In the genomic region with DNA sequence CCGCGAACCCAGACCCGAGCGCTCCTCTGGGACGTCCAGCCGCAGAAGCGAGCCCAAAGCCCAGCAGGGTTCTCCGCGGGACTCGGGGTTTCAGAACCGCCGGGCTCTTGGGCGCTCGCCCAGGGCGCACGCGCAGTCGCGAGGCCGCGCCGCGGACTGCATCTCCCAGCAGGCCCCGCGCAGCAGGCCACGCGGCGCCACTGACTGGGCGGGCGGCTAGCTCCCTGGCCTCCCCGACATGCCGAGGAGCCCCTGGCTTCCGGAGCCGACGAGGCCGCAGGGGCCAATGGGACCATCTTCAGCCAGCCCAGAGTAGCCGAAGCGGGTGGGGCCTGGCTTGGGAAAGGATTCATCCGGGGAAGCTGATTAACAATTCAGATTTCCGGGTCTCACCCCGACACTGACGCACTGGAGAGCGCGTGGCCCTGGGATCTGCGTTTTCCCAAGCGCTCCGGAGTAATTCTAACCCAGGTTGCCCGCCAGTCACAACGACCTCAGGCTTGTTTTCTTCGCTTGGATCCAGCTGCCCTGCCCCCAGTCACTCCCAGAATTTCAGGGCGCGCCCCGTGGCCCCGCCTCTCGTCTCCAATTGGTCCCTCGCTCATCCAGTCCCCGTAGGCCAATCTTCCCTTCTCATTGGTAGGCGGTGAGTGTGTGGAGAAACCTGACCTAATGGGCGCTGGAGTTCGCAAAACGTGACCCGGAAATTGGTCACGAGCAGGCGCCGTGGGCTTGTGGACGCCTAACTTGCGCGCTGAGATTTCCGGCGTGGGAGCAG, we compare ENCODE assay signal across 8 cellular contexts. TPM values are rescaled to one million over a fixed set of nuclear protein-coding genes. Genes with fewer than 3 reads are reported as not detected.
DNase-seq lines count a peak whose midpoint lies in the region; ATAC-seq, FAIRE-seq and TF ChIP-seq lines count a peak whose summit lies in the region.

A gene (plus strand): TSS at position 745 of the 778 bp plus-strand sequence. CDS start 328 bp downstream, outside the sequence.

- H3K23ac ChIP-seq in IMR-90 (ENCODE audit: low read depth, low read length), result peak within 1 kb of the TSS; percentile 96

- peak within 1 kb of the TSS; percentile 81 for H4K5ac ChIP-seq in IMR-90 (ENCODE audit: low read depth, low read length)

- peak within 1 kb of the TSS; percentile 79 for H3K56ac ChIP-seq in IMR-90 (ENCODE audit: extremely low read depth, insufficient read depth, low read length)

- H3K4ac ChIP-seq in IMR-90 (ENCODE audit: low read depth, low read length), result peak within 1 kb of the TSS; percentile 90

- intact Hi-C loops in IMR-90 (cut with micrococcal nuclease), result loop anchor here (2.0 to 10.0 kb wide), 3 partner anchors 18 to 222 kb away; a partner anchor contains a TSS

- H2BK5ac ChIP-seq in IMR-90 (ENCODE audit: low read depth, low read length, poor library complexity, severe bottlenecking), result peak within 1 kb of the TSS; percentile 87

- peak within 1 kb of the TSS; percentile 38 for H2BK120ac ChIP-seq in IMR-90 (ENCODE audit: low read depth, low read length)

- peak within 1 kb of the TSS; percentile 27; the same call in 1 of the 3 replicates for H2BK15ac ChIP-seq in IMR-90 (ENCODE audit: low read depth, low read length)

- peaks cover 19% of the 10 kb centered on the region for H4K20me1 ChIP-seq in IMR-90 (ENCODE audit: insufficient read depth, low read length)

- WGBS in IMR-90 (ENCODE audit: extremely low coverage in 2 of 2, insufficient read length in 1 of 2), 2 experiments, result 0% methylated on average over 49 of the region's 70 CpGs; no CpG with 5 or more reads in 1 of the 2 experiments

- H3K4me3 ChIP-seq in IMR-90 (ENCODE audit: insufficient read depth, low read depth, low read length), result peak within 1 kb of the TSS; percentile 79
- peak within 1 kb of the TSS; percentile 95 for H3K4me3 ChIP-seq in epithelial cell of esophagus (ENCODE audit: low read length)
- H3K4me3 ChIP-seq in mononuclear cell (ENCODE audit: low read length), result peak within 1 kb of the TSS; percentile 74

- TF ChIP-seq POLR2A in IMR-90 (IDR thresholded peaks at IDR 0.05; ENCODE audit: low read depth, low read length), result peak; percentile 87

- no peaks in the 10 kb centered on the region for H3K9me1 ChIP-seq in IMR-90 (ENCODE audit: insufficient read depth, low read length)

- peak within 1 kb of the TSS; percentile 94 for H3K4me2 ChIP-seq in IMR-90 (ENCODE audit: low read depth, low read length)

- H3K14ac ChIP-seq in IMR-90 (replicated peaks; ENCODE audit: low read depth, low read length), result peak within 1 kb of the TSS; percentile 96

- H4K8ac ChIP-seq in IMR-90 (ENCODE audit: low read depth in 2 of 2, low read length in 2 of 2), result peak within 1 kb of the TSS; percentile 88 to 94

- in situ Hi-C loops in IMR-90 (cut with MboI; ENCODE audit: low sequenced_read_pairs), result no loop called here

- BruUV-seq in IMR-90 (replicated peaks; lab: Mats Ljungman, UMichigan), result TSS peak; percentile 49

- peak; percentile 81 for ATAC-seq in GM21528 (IDR thresholded peaks at IDR 0.05; ENCODE audit: low FRiP score, unreplicated experiment)
- peak; percentile 94 for ATAC-seq in IMR-90 (ENCODE audit: low read depth)

- H3K27ac ChIP-seq in IMR-90 (ENCODE audit: insufficient read depth, low read length), result peak within 1 kb of the TSS; percentile 87

- TF ChIP-seq CTCF in D721Med (IDR thresholded peaks at IDR 0.05; ENCODE audit: insufficient read depth, missing control alignments) (no peak), IMR-90 (conservative IDR thresholded peaks at IDR 0.05; ENCODE audit: low read depth, low read length) (no peak), epithelial cell of esophagus (IDR thresholded peaks at IDR 0.05; ENCODE audit: insufficient read depth, low read depth, low read length, missing control alignments) (no peak)

- H3K27me3 ChIP-seq in IMR-90 (ENCODE audit: control insufficient read depth, insufficient read depth, low read length) (no peaks in the 10 kb centered on the region), mononuclear cell (ENCODE audit: insufficient read depth, low read length) (no peaks in the 10 kb centered on the region)

- TF ChIP-seq RAD21 in IMR-90 (IDR thresholded peaks at IDR 0.05; ENCODE audit: low read length), result no peak

- H3K4me1 ChIP-seq in IMR-90 (ENCODE audit: control insufficient read depth, insufficient read depth, low read length) (peaks cover 6% of the 10 kb centered on the region; the same call in 1 of the 2 replicates), mononuclear cell (ENCODE audit: insufficient read depth, low read length) (peaks cover 33% of the 10 kb centered on the region)

- H3K36me3 ChIP-seq in IMR-90 (ENCODE audit: control insufficient read depth, insufficient read depth, low read length), result peaks cover 14% of the 10 kb centered on the region

- H3K9me3 ChIP-seq in IMR-90 (ENCODE audit: control insufficient read depth, insufficient read depth, low read length) (peaks cover 7% of the 10 kb centered on the region; the same call in 1 of the 2 replicates), mononuclear cell (ENCODE audit: low read depth, low read length) (no peaks in the 10 kb centered on the region)

- CTCF ChIA-PET in IMR-90 (lab: Yijun Ruan, JAX), result interaction anchor here (1.0 kb wide), 1 partner anchor 16 kb away, joined by 3 read pairs; no protein-coding TSS in a partner anchor

- DNase-seq in D721Med (ENCODE audit: insufficient read length, low spot score) (peak; percentile 89), IMR-90 (peak; percentile 98), OCI-M1 (lab: John Stamatoyannopoulos, UW) (peak; percentile 98), activated T-cell treated with anti-CD3 and anti-CD28 coated beads for 24 hours (ENCODE audit: low read depth) (peak; percentile 90), epithelial cell of esophagus (ENCODE audit: low read depth) (peak; percentile 99)
- peak; percentile 75 to 87 for DNase-seq in stimulated activated CD8-positive, alpha-beta memory T cell treated with anti-CD3 and anti-CD28 coated beads, Interleukin-4, amount 100 ng/mL, for 1 hour (ENCODE audit: low read depth in 2 of 2, low spot score in 1 of 2)

- H3K79me1 ChIP-seq in IMR-90 (ENCODE audit: low read depth in 1 of 2, low read length in 2 of 2), result peaks cover 8 to 46% of the 10 kb centered on the region in 2 experiments

- peak within 1 kb of the TSS; percentile 95 for H2AK9ac ChIP-seq in IMR-90 (replicated peaks; ENCODE audit: low read depth, low read length, poor library complexity)

- H4K91ac ChIP-seq in IMR-90 (ENCODE audit: insufficient read depth, low read depth, low read length), result peak within 1 kb of the TSS; percentile 96

- POLR2A ChIA-PET in IMR-90 (lab: Charles Lee; ENCODE audit: unreplicated experiment), result no interaction called here

- H3K9ac ChIP-seq in IMR-90 (ENCODE audit: low read depth, low read length), result peak within 1 kb of the TSS; percentile 95

- peak within 1 kb of the TSS; percentile 89 for H2AFZ ChIP-seq in IMR-90 (replicated peaks; ENCODE audit: low read length, poor library complexity)

- peak within 1 kb of the TSS; percentile 76 for H3K18ac ChIP-seq in IMR-90 (ENCODE audit: low read depth, low read length)

- H2AK5ac ChIP-seq in IMR-90 (ENCODE audit: low read depth, low read length), result peak within 1 kb of the TSS; percentile 87

- dilution Hi-C loops in IMR-90 (cut with HindIII; ENCODE audit: low sequenced_read_pairs, unreplicated experiment), result no loop called here

- no peak within 1 kb of the TSS for H2BK20ac ChIP-seq in IMR-90 (ENCODE audit: low read depth, low read length)

- no peak for FAIRE-seq in D721Med (lab: Jason Lieb, UNC)

TF ChIP-seq in IMR-90, 13 proteins besides CTCF, POLR2A, EP300 and RAD21:
- TF ChIP-seq RFX5 (IDR thresholded peaks at IDR 0.05; ENCODE audit: low read depth, low read length) (no peak), BHLHE40 (IDR thresholded peaks at IDR 0.05; ENCODE audit: low read depth, low read length) (peak; percentile 100), MAFK (IDR thresholded peaks at IDR 0.05; ENCODE audit: low read depth, low read length) (0 out of 2 replicates have a peak, but pooled peaks have one; percentile 29), NFE2L2 (IDR thresholded peaks at IDR 0.05; ENCODE audit: low read depth, low read length) (peak; percentile 35; the same call in 1 of the 2 replicates), SMC3 (IDR thresholded peaks at IDR 0.05; ENCODE audit: low read depth, low read length) (no peak; the same call in 1 of the 2 replicates), MXI1 (IDR thresholded peaks at IDR 0.05; ENCODE audit: borderline replicate concordance, low read depth, low read length) (peak; percentile 83; the same call in 1 of the 2 replicates), RCOR1 (IDR thresholded peaks at IDR 0.05; ENCODE audit: insufficient replicate concordance, low read length) (no peak), CEBPB (IDR thresholded peaks at IDR 0.05; ENCODE audit: low read depth, low read length) (peak; percentile 24; the same call in 1 of the 2 replicates), MAZ (IDR thresholded peaks at IDR 0.05; ENCODE audit: borderline replicate concordance, low read depth, low read length) (peak; percentile 59; the same call in 1 of the 2 replicates), CHD1 (IDR thresholded peaks at IDR 0.05; ENCODE audit: low read depth, low read length) (no peak), FOS (IDR thresholded peaks at IDR 0.05; ENCODE audit: low read depth, low read length) (no peak; the same call in 1 of the 2 replicates)
- TF ChIP-seq, protein P1, sequence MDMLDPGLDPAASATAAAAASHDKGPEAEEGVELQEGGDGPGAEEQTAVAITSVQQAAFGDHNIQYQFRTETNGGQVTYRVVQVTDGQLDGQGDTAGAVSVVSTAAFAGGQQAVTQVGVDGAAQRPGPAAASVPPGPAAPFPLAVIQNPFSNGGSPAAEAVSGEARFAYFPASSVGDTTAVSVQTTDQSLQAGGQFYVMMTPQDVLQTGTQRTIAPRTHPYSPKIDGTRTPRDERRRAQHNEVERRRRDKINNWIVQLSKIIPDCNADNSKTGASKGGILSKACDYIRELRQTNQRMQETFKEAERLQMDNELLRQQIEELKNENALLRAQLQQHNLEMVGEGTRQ (IDR thresholded peaks at IDR 0.05; ENCODE audit: low read depth, low read length), result peak; percentile 93
- TF ChIP-seq, protein P2, sequence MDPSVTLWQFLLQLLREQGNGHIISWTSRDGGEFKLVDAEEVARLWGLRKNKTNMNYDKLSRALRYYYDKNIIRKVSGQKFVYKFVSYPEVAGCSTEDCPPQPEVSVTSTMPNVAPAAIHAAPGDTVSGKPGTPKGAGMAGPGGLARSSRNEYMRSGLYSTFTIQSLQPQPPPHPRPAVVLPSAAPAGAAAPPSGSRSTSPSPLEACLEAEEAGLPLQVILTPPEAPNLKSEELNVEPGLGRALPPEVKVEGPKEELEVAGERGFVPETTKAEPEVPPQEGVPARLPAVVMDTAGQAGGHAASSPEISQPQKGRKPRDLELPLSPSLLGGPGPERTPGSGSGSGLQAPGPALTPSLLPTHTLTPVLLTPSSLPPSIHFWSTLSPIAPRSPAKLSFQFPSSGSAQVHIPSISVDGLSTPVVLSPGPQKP (IDR thresholded peaks at IDR 0.05; ENCODE audit: borderline replicate concordance, low read depth, low read length), result no peak

RNA-seq across cellular contexts. Expression of the gene that starts here (rescaled TPM):
- total RNA-seq in IMR-90 (2012; rRNA removed) (36.1 and 40.3 TPM in 2 replicates), mononuclear cell (49.7 TPM)
- polyA plus RNA-seq in IMR-90 (2012; rRNA removed), result 17.1 and 20.8 TPM in 2 replicates
- polyA plus RNA-seq in IMR-90 (2012; cell fraction: cytosol; rRNA removed), result 10.9 and 21.7 TPM in 2 replicates
- 26.5 and 46.6 TPM in 2 replicates for polyA plus RNA-seq in IMR-90 (2012; cell fraction: nucleus; rRNA removed; ENCODE audit: low replicate concordance)

Comparison
In these comparisons a context has a peak if more than half of its experiments do, and no peak if none do; other contexts are left out.
1. Peak in every context shown above with its lines: DNase-seq, ATAC-seq, H3K4me3 ChIP-seq and H3K27ac ChIP-seq.